8 cellular contexts compared by ENCODE assay signal in the genomic region with DNA sequence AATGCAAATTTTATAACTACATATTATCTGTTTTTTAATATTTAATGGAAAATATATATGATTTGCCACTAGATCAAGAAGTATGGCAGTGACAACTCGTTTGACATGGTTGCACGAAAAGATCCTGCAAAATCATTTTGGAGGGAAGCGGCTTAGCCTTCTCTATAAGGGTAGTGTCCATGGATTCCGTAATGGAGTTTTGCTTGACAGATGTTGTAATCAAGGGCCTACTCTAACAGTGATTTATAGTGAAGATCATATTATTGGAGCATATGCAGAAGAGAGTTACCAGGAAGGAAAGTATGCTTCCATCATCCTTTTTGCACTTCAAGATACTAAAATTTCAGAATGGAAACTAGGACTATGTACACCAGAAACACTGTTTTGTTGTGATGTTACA. TPM values are rescaled to one million over a fixed set of nuclear protein-coding genes. Genes with fewer than 3 reads are reported as not detected.
A peak's percentile ranks its signal among the peaks of the same experiment; 100 is the strongest.
DNase-seq lines count a peak whose midpoint lies in the region; ATAC-seq and TF ChIP-seq lines count a peak whose summit lies in the region.

No MANE protein-coding gene starts in this region.

- H3K4me1 Mint-ChIP-seq in IgD-negative memory B cell: peaks cover 19 to 31% (median 22%) of the 10 kb centered on the region in 3 donors
- peaks cover 29% of the 10 kb centered on the region for H3K4me1 Mint-ChIP-seq in osteocyte (ENCODE audit: unreplicated experiment)

- TF ChIP-seq POLR2A in lower leg skin (IDR thresholded peaks at IDR 0.05): no peak

- H3K4me3 Mint-ChIP-seq in IgD-negative memory B cell (peak overlapping the region; percentile 54 to 85 (median 80)), osteocyte (ENCODE audit: unreplicated experiment) (peak overlapping the region; percentile 63)

- intact Hi-C loops in lower leg skin (cut with DNase I; ENCODE audit: low total_unique reads): no loop called here

- no peaks in the 10 kb centered on the region for H3K27me3 Mint-ChIP-seq in IgD-negative memory B cell
- H3K27me3 Mint-ChIP-seq in osteocyte (ENCODE audit: unreplicated experiment): no peaks in the 10 kb centered on the region

- TF ChIP-seq CTCF in choroid plexus epithelial cell (conservative IDR thresholded peaks at IDR 0.05; ENCODE audit: low read depth, low read length) (no peak), osteocyte (IDR thresholded peaks at IDR 0.05) (no peak), lower leg skin (IDR thresholded peaks at IDR 0.05) (no peak)

- peak overlapping the region in 1 of 3 donors; percentile 33 for H3K27ac Mint-ChIP-seq in IgD-negative memory B cell
- H3K27ac Mint-ChIP-seq in osteocyte (ENCODE audit: unreplicated experiment): peak overlapping the region; percentile 28

- H3K36me3 Mint-ChIP-seq in IgD-negative memory B cell (peaks cover 9% of the 10 kb centered on the region), osteocyte (ENCODE audit: unreplicated experiment) (peaks cover 8% of the 10 kb centered on the region)

- H3K4me3 ChIP-seq in choroid plexus epithelial cell (ENCODE audit: low read depth, low read length) (peak overlapping the region; percentile 46), lower leg skin (ENCODE audit: low read depth, poor library complexity, severe bottlenecking) (no peak overlapping the region)

- WGBS in lower leg skin, 2 donors: 29 to 40% methylated on average over 4 of the region's 4 CpGs

- ATAC-seq in HG03457 (IDR thresholded peaks at IDR 0.05; ENCODE audit: unreplicated experiment) (no peak), GM21367 (IDR thresholded peaks at IDR 0.05; ENCODE audit: unreplicated experiment) (no peak)

- peaks cover 5 to 15% (median 11%) of the 10 kb centered on the region in 3 donors for H3K9me3 Mint-ChIP-seq in IgD-negative memory B cell
- no peaks in the 10 kb centered on the region for H3K9me3 Mint-ChIP-seq in osteocyte (ENCODE audit: unreplicated experiment)

- DNase-seq in COR-L47 (lab: John Stamatoyannopoulos, UW) (peak; percentile 8), choroid plexus epithelial cell (ENCODE audit: low read depth) (peak; percentile 24), osteocyte (ENCODE audit: extremely low spot score, unreplicated experiment) (no peak), SIG-M5 treated with dmso at 0.1 percent for 504 hours (lab: John Stamatoyannopoulos, UW; ENCODE audit: unreplicated experiment) (no peak), lower leg skin (ENCODE audit: low spot score in 2 of 2) (no peak)

RNA-seq across cellular contexts. Expression of gene IFI44, which starts 0.5 kb away (rescaled TPM):
- 5.4 TPM for polyA plus RNA-seq in IgD-negative memory B cell
- 14.2 and 19.7 TPM in 2 replicates for total RNA-seq in osteocyte
- 10 to 100 TPM in 1 of 4 donors, 1 to 10 TPM in 3; 4.4 to 13.1 (median 5.2) TPM for total RNA-seq in lower leg skin

RNA-seq across cellular contexts. Expression of gene IFI44L, which starts 29.9 kb away (rescaled TPM):
- 9.3 TPM for polyA plus RNA-seq in IgD-negative memory B cell
- 21.2 and 22.1 TPM in 2 replicates for total RNA-seq in osteocyte
- 1 to 10 TPM in 3 of 4 donors, under 1 TPM in 1; 0.84 to 3.4 (median 2.3) TPM for total RNA-seq in lower leg skin

Comparison
In these comparisons a context has a peak if more than half of its experiments do, and no peak if none do; other contexts are left out.
1. DNase-seq: peak in COR-L47 (single experiment) and choroid plexus epithelial cell (single experiment); none in osteocyte (single experiment), SIG-M5 treated with dmso at 0.1 percent for 504 hours (single experiment) and lower leg skin (0 of 2).